19 cellular contexts compared by ENCODE assay signal in genomic region chr1:220301630-220302029, GRCh38. TPM values are rescaled to one million over a fixed set of nuclear protein-coding genes. Genes with fewer than 3 reads are reported as not detected.
DNase-seq lines count a peak whose midpoint lies in the region; FAIRE-seq and TF ChIP-seq lines count a peak whose summit lies in the region.
"Had no signal": no experiment of that assay in that cellular context is flagged by ENCODE, and none has a peak within 500 bp of the region (broad histone marks: within the 10 kb centered on the region; RNA-seq: fewer than 3 reads in every experiment).

No MANE protein-coding gene starts in this region.

- H3K79me2 ChIP-seq in astrocyte (ENCODE audit: insufficient read depth, low read length) = no peaks in the 10 kb centered on the region

- no peak overlapping the region for H3K27ac Mint-ChIP-seq in astrocyte (ENCODE audit: unreplicated experiment)
- H3K27ac Mint-ChIP-seq in mesothelial cell of epicardium = peak overlapping the region; percentile 57
- H3K27ac Mint-ChIP-seq in activated T-helper 1 cell treated with anti-CD3 and anti-CD28 coated beads, Interleukin-12 subunit alpha, Interleukin-12 subunit beta, Interleukin-2, Interleukin-4 antibody, amounts not matched to agents 30 ng/mL and 10 ng/mL and 1 ng/mL, durations not matched to agents 14 hours and 24 hours and 36 hours = no peak overlapping the region

- peaks cover 11% of the 10 kb centered on the region for H3K4me1 ChIP-seq in astrocyte (ENCODE audit: insufficient read depth, low read length)
- H3K4me1 ChIP-seq in vagina = no peaks in the 10 kb centered on the region
- no peaks in the 10 kb centered on the region for H3K4me1 ChIP-seq in BE2C

- H3K9me3 Mint-ChIP-seq in astrocyte (ENCODE audit: unreplicated experiment) (no peaks in the 10 kb centered on the region), mesothelial cell of epicardium (peaks cover 13% of the 10 kb centered on the region)
- H3K9me3 Mint-ChIP-seq in activated T-helper 1 cell treated with anti-CD3 and anti-CD28 coated beads, Interleukin-12 subunit alpha, Interleukin-12 subunit beta, Interleukin-2, Interleukin-4 antibody, amounts not matched to agents 30 ng/mL and 10 ng/mL and 1 ng/mL, durations not matched to agents 14 hours and 24 hours and 36 hours = no peaks in the 10 kb centered on the region

- H3K36me3 ChIP-seq in astrocyte (ENCODE audit: insufficient read depth, low read length) = no peaks in the 10 kb centered on the region
- H3K36me3 ChIP-seq in vagina = no peaks in the 10 kb centered on the region
- H3K36me3 ChIP-seq in BE2C = no peaks in the 10 kb centered on the region

- no peaks in the 10 kb centered on the region for H4K20me1 ChIP-seq in astrocyte (ENCODE audit: insufficient read depth, low read length)

- intact Hi-C loops in vagina (cut with DNase I) = no loop called here
- intact Hi-C loops in activated T-helper 1 cell treated with anti-CD3 and anti-CD28 coated beads, Interleukin-12 subunit alpha, Interleukin-12 subunit beta, Interleukin-2, Interleukin-4 antibody, amounts not matched to agents 30 ng/mL and 10 ng/mL and 1 ng/mL, durations not matched to agents 14 hours and 24 hours and 36 hours (cut with micrococcal nuclease) = no loop called here

- no peak overlapping the region for H3K4me2 ChIP-seq in astrocyte (ENCODE audit: low read length)

- no peak overlapping the region for H2AFZ ChIP-seq in astrocyte (ENCODE audit: low read depth, low read length)

- H3K27ac ChIP-seq in astrocyte (ENCODE audit: low read depth, low read length) (no peak overlapping the region), vagina (peak overlapping the region; percentile 49)
- H3K27ac ChIP-seq: 22Rv1, C4-2B had no signal

- no peaks in the 10 kb centered on the region for H3K27me3 ChIP-seq in astrocyte (ENCODE audit: insufficient read depth, low read length)
- no peaks in the 10 kb centered on the region for H3K27me3 ChIP-seq in vagina
- H3K27me3 ChIP-seq in BE2C = no peaks in the 10 kb centered on the region; the same call in 1 of the 2 replicates

- no peaks in the 10 kb centered on the region for H3K27me3 Mint-ChIP-seq in astrocyte (ENCODE audit: low read depth, unreplicated experiment)
- no peaks in the 10 kb centered on the region for H3K27me3 Mint-ChIP-seq in mesothelial cell of epicardium (ENCODE audit: low read depth)
- peaks cover 7% of the 10 kb centered on the region for H3K27me3 Mint-ChIP-seq in activated T-helper 1 cell treated with anti-CD3 and anti-CD28 coated beads, Interleukin-12 subunit alpha, Interleukin-12 subunit beta, Interleukin-2, Interleukin-4 antibody, amounts not matched to agents 30 ng/mL and 10 ng/mL and 1 ng/mL, durations not matched to agents 14 hours and 24 hours and 36 hours (ENCODE audit: insufficient read depth)

- no peak for FAIRE-seq in astrocyte (lab: Jason Lieb, UNC)
- FAIRE-seq: GM18507 had no signal

- DNase-seq in DMS53 (lab: John Stamatoyannopoulos, UW) (peak; percentile 32), DMS53 treated with DMSO at 0.1 percent for 48 hours (lab: John Stamatoyannopoulos, UW; ENCODE audit: unreplicated experiment) (no peak), astrocyte (ENCODE audit: low read depth) (no peak), mesothelial cell of epicardium (ENCODE audit: low spot score in 2 of 2, unreplicated experiment in 2 of 2) (no peak), vagina (ENCODE audit: extremely low spot score in 2 of 2) (no peak), NCI-H1105 (lab: John Stamatoyannopoulos, UW) (no peak), BE2C (no peak)
- DNase-seq in activated T-helper 1 cell treated with anti-CD3 and anti-CD28 coated beads, Interleukin-12 subunit alpha, Interleukin-12 subunit beta, Interleukin-2, Interleukin-4 antibody, amounts not matched to agents 30 ng/mL and 10 ng/mL and 1 ng/mL, durations not matched to agents 14 hours and 24 hours and 36 hours (ENCODE audit: low spot score) = no peak
- DNase-seq: COR-L47; DMS153; GOT3; NCI-H2029; NCI-H524 treated with DMSO at 0.1 percent for 48 hours; NK-92 treated with Interleukin-12 subunit alpha and Interleukin-12 subunit beta, amount 100 ng/mL, for 24 hours; PC-3; T-helper 1 cell had no signal

- peaks cover 28% of the 10 kb centered on the region for H3K4me1 Mint-ChIP-seq in astrocyte (ENCODE audit: low read depth, unreplicated experiment)
- peaks cover 19% of the 10 kb centered on the region for H3K4me1 Mint-ChIP-seq in mesothelial cell of epicardium
- peaks cover 5% of the 10 kb centered on the region for H3K4me1 Mint-ChIP-seq in activated T-helper 1 cell treated with anti-CD3 and anti-CD28 coated beads, Interleukin-12 subunit alpha, Interleukin-12 subunit beta, Interleukin-2, Interleukin-4 antibody, amounts not matched to agents 30 ng/mL and 10 ng/mL and 1 ng/mL, durations not matched to agents 14 hours and 24 hours and 36 hours (ENCODE audit: low read depth)

- TF ChIP-seq CTCF in astrocyte (IDR thresholded peaks at IDR 0.05; ENCODE audit: insufficient read depth, low read depth, low read length) = no peak
- TF ChIP-seq CTCF in mesothelial cell of epicardium (IDR thresholded peaks at IDR 0.05; ENCODE audit: unreplicated experiment) = no peak
- TF ChIP-seq CTCF in vagina (IDR thresholded peaks at IDR 0.05) = no peak
- TF ChIP-seq CTCF in BE2C (IDR thresholded peaks at IDR 0.05; ENCODE audit: low read depth, low read length) = no peak

- H3K9ac ChIP-seq in astrocyte (ENCODE audit: low read length) = no peak overlapping the region

- no peaks in the 10 kb centered on the region for H3K36me3 Mint-ChIP-seq in astrocyte (ENCODE audit: low read depth, unreplicated experiment)
- H3K36me3 Mint-ChIP-seq in mesothelial cell of epicardium = peaks cover 3% of the 10 kb centered on the region
- H3K36me3 Mint-ChIP-seq in activated T-helper 1 cell treated with anti-CD3 and anti-CD28 coated beads, Interleukin-12 subunit alpha, Interleukin-12 subunit beta, Interleukin-2, Interleukin-4 antibody, amounts not matched to agents 30 ng/mL and 10 ng/mL and 1 ng/mL, durations not matched to agents 14 hours and 24 hours and 36 hours (ENCODE audit: low read depth) = no peaks in the 10 kb centered on the region

- H3K9me3 ChIP-seq in astrocyte (ENCODE audit: insufficient read depth, low read depth, low read length) = no peaks in the 10 kb centered on the region
- H3K9me3 ChIP-seq in vagina = no peaks in the 10 kb centered on the region
- H3K9me3 ChIP-seq in BE2C = no peaks in the 10 kb centered on the region

- TF ChIP-seq POLR2A in vagina (IDR thresholded peaks at IDR 0.05) = no peak

- no peak overlapping the region for H3K4me3 ChIP-seq in astrocyte (ENCODE audit: insufficient read depth, low read depth, low read length)
- H3K4me3 ChIP-seq in vagina = no peak overlapping the region
- H3K4me3 ChIP-seq in BE2C (ENCODE audit: low read depth, low read length) = no peak overlapping the region

- peak overlapping the region; percentile 64 for H3K4me3 Mint-ChIP-seq in astrocyte (ENCODE audit: unreplicated experiment)
- H3K4me3 Mint-ChIP-seq in mesothelial cell of epicardium = no peak overlapping the region
- H3K4me3 Mint-ChIP-seq in activated T-helper 1 cell treated with anti-CD3 and anti-CD28 coated beads, Interleukin-12 subunit alpha, Interleukin-12 subunit beta, Interleukin-2, Interleukin-4 antibody, amounts not matched to agents 30 ng/mL and 10 ng/mL and 1 ng/mL, durations not matched to agents 14 hours and 24 hours and 36 hours = no peak overlapping the region

RNA-seq across cellular contexts. Expression of gene RAB3GAP2, which starts 29.4 kb away (rescaled TPM):
- total RNA-seq in astrocyte = 68.1 and 69.6 TPM in 2 replicates
- 49.0 to 51.7 TPM (median 50.6 TPM) in 3 replicates for total RNA-seq in mesothelial cell of epicardium
- 16.9 TPM for total RNA-seq in vagina
- total RNA-seq in activated T-helper 1 cell treated with anti-CD3 and anti-CD28 coated beads, Interleukin-12 subunit alpha, Interleukin-12 subunit beta, Interleukin-2, Interleukin-4 antibody, amounts not matched to agents 30 ng/mL and 10 ng/mL and 1 ng/mL, durations not matched to agents 14 hours and 24 hours and 36 hours = 51.4 and 56.8 TPM in 2 replicates
- 22.3 TPM for polyA plus RNA-seq in BE2C (2012; ENCODE audit: insufficient read depth, insufficient read length, low read depth)
